ENCODE assay signal across 18 cellular contexts in genomic region chr2:160289803-160290202, GRCh38.
A peak's percentile ranks its signal among the peaks of the same experiment; 100 is the strongest.
DNase-seq lines count a peak whose midpoint lies in the region; ATAC-seq, FAIRE-seq and TF ChIP-seq lines count a peak whose summit lies in the region.
"Had no signal": no experiment of that assay in that cellular context is flagged by ENCODE, and none has a peak within 500 bp of the region (broad histone marks: within the 10 kb centered on the region; RNA-seq: fewer than 3 reads in every experiment).

No MANE protein-coding gene starts in this region.

- H3K36me3 ChIP-seq in left ventricle myocardium inferior (peaks cover 24% of the 10 kb centered on the region), transverse colon (no peaks in the 10 kb centered on the region), brain microvascular endothelial cell (replicated peaks) (peaks cover 24% of the 10 kb centered on the region)
- H3K36me3 ChIP-seq: WERI-Rb-1 had no signal

- no peaks in the 10 kb centered on the region for H3K9me3 ChIP-seq in left ventricle myocardium inferior (replicated peaks)
- H3K9me3 ChIP-seq in transverse colon, result no peaks in the 10 kb centered on the region

- TF ChIP-seq EP300 in transverse colon (IDR thresholded peaks at IDR 0.05; ENCODE audit: low read depth), result no peak

- peak overlapping the region; percentile 45 for H3K27ac ChIP-seq in left ventricle myocardium inferior (replicated peaks)
- H3K27ac ChIP-seq in transverse colon, result peak overlapping the region in 3 of 4 donors; percentile 11 to 34 (median 15)
- H3K27ac ChIP-seq in brain microvascular endothelial cell, result no peak overlapping the region
- H3K27ac ChIP-seq: WERI-Rb-1 had no signal

- H3K4me1 Mint-ChIP-seq in mesothelial cell of epicardium, result peaks cover 24% of the 10 kb centered on the region

- no peak for FAIRE-seq in frontal cortex (lab: Jason Lieb, UNC)
- FAIRE-seq: endometrium, urothelium cell line had no signal

- 58 to 68% methylated on average over 2 of the region's 2 CpGs for WGBS in transverse colon (ENCODE audit: low coverage in 1 of 2), 2 donors

- no peak for TF ChIP-seq CTCF in left ventricle myocardium inferior (IDR thresholded peaks at IDR 0.05; ENCODE audit: borderline replicate concordance)
- no peak for TF ChIP-seq CTCF in choroid plexus epithelial cell (conservative IDR thresholded peaks at IDR 0.05; ENCODE audit: low read depth, low read length)
- TF ChIP-seq CTCF in mesothelial cell of epicardium (IDR thresholded peaks at IDR 0.05; ENCODE audit: unreplicated experiment), result no peak
- TF ChIP-seq CTCF in transverse colon (IDR thresholded peaks at IDR 0.05), result no peak
- TF ChIP-seq CTCF in brain microvascular endothelial cell (IDR thresholded peaks at IDR 0.05; ENCODE audit: low read depth, low read length, missing control alignments), result no peak

- peaks cover 21% of the 10 kb centered on the region for H3K36me3 Mint-ChIP-seq in mesothelial cell of epicardium

- peaks cover 80% of the 10 kb centered on the region for H3K4me1 ChIP-seq in left ventricle myocardium inferior
- peaks cover 0 to 17% (median 9%) of the 10 kb centered on the region in 4 donors for H3K4me1 ChIP-seq in transverse colon

- H3K27me3 ChIP-seq in left ventricle myocardium inferior (ENCODE audit: low read depth) (no peaks in the 10 kb centered on the region), transverse colon (no peaks in the 10 kb centered on the region), brain microvascular endothelial cell (replicated peaks) (no peaks in the 10 kb centered on the region)

- no peak overlapping the region for H3K4me3 ChIP-seq in left ventricle myocardium inferior
- no peak overlapping the region for H3K4me3 ChIP-seq in choroid plexus epithelial cell (ENCODE audit: low read depth, low read length)
- no peak overlapping the region for H3K4me3 ChIP-seq in transverse colon
- no peak overlapping the region for H3K4me3 ChIP-seq in brain microvascular endothelial cell (ENCODE audit: low read depth, low read length)

- ATAC-seq in left ventricle myocardium superior, result no peak
- ATAC-seq: stimulated activated naive CD8-positive, alpha-beta T cell treated with anti-CD3 and anti-CD28 coated beads, Interleukin-15, amount 100 ng/mL, for 72 hours had no signal

- H3K4me3 Mint-ChIP-seq in mesothelial cell of epicardium, result no peak overlapping the region
- H3K4me3 Mint-ChIP-seq: neural crest cell; stimulated activated naive CD8-positive, alpha-beta T cell treated with anti-CD3 and anti-CD28 coated beads, Interleukin-15, amount 100 ng/mL, for 72 hours had no signal

- DNase-seq in left ventricle myocardium inferior (no peak), left ventricle myocardium superior (no peak), choroid plexus epithelial cell (ENCODE audit: low read depth) (peak; percentile 62), mesothelial cell of epicardium (ENCODE audit: low spot score in 2 of 2, unreplicated experiment in 2 of 2) (no peak), transverse colon (no peak), brain microvascular endothelial cell (no peak), NCI-H524 treated with DMSO at 0.1 percent for 48 hours (lab: John Stamatoyannopoulos, UW) (no peak), frontal cortex (ENCODE audit: low spot score in 2 of 2) (no peak)
- DNase-seq: ACHN; amygdala; COR-L47; NCI-H1694 treated with DMSO at 0.1 percent for 48 hours; stimulated activated naive CD8-positive, alpha-beta T cell treated with anti-CD3 and anti-CD28 coated beads, Interleukin-15, amount 100 ng/mL, for 72 hours; WERI-Rb-1 had no signal

- TF ChIP-seq POLR2A in transverse colon (IDR thresholded peaks at IDR 0.05), result no peak

- intact Hi-C loops in left ventricle myocardium inferior (cut with micrococcal nuclease), result no loop called here
- intact Hi-C loops in left ventricle myocardium superior (cut with micrococcal nuclease), result no loop called here
- intact Hi-C loops in transverse colon (cut with DNase I; ENCODE audit: low total_unique reads), result no loop called here

- no peaks in the 10 kb centered on the region for H3K9me3 Mint-ChIP-seq in mesothelial cell of epicardium
- H3K9me3 Mint-ChIP-seq: activated T-helper 2 cell treated with anti-CD3 and anti-CD28 coated beads, Interferon-gamma antibody, Interleukin-2, Interleukin-4, amounts not matched to agents 10 μg/mL and 5 μg/mL and 100 μg/mL, durations not matched to agents 14 hours and 24 hours and 36 hours; neural crest cell; stimulated activated naive CD8-positive, alpha-beta T cell treated with anti-CD3 and anti-CD28 coated beads, Interleukin-15, amount 100 ng/mL, for 72 hours had no signal

- H3K27me3 Mint-ChIP-seq in mesothelial cell of epicardium (ENCODE audit: low read depth), result no peaks in the 10 kb centered on the region
- H3K27me3 Mint-ChIP-seq: stimulated activated naive CD8-positive, alpha-beta T cell treated with anti-CD3 and anti-CD28 coated beads, Interleukin-15, amount 100 ng/mL, for 72 hours had no signal

- peak overlapping the region; percentile 57 for H3K27ac Mint-ChIP-seq in mesothelial cell of epicardium
- H3K27ac Mint-ChIP-seq: activated T-helper 2 cell treated with anti-CD3 and anti-CD28 coated beads, Interferon-gamma antibody, Interleukin-2, Interleukin-4, amounts not matched to agents 10 μg/mL and 5 μg/mL and 100 μg/mL, durations not matched to agents 14 hours and 24 hours and 36 hours; stimulated activated naive CD8-positive, alpha-beta T cell treated with anti-CD3 and anti-CD28 coated beads, Interleukin-15, amount 100 ng/mL, for 72 hours had no signal

- in situ Hi-C loops in transverse colon (cut with MboI; ENCODE audit: low pct_ligation_motif_present in 1 of 4, low pct_unique_long_range_greater_than_20kb in 1 of 4, low sequenced_read_pairs in 3 of 4), result no loop called here
- in situ Hi-C loops in brain microvascular endothelial cell (cut with HindIII; ENCODE audit: low pct_ligation_motif_present, low sequenced_read_pairs), result no loop called here
